ENCODE assay signal across 28 cellular contexts in the genomic region with DNA sequence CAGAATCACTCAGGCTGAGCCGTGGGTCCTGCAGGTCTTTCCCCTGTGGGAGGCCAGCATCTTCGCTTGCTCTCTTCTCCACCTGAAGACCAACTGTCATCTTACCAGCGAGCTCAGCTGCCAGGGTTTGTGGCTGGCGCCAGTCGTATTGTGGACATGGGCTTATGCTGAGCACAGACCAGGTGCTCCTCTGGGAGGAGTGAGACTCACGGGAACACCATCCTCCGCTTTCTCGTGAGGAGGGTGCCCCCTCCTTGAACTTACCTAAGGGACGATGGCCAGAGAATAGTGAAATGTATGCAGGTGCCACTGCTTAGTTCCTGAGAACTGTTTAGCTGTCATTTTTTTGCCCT.
"Had no signal": no experiment of that assay in that cellular context is flagged by ENCODE, and none has a peak within 500 bp of the region (broad histone marks: within the 10 kb centered on the region; RNA-seq: fewer than 3 reads in every experiment).

No MANE protein-coding gene starts in this region.

- H3K27ac ChIP-seq: epithelial cell of prostate, esophagus squamous epithelium, left ventricle myocardium inferior, neutrophil, thyroid gland, vagina had no signal

- H3K27me3 Mint-ChIP-seq: activated CD4-positive, alpha-beta memory T cell treated with anti-CD3 and anti-CD28 coated beads, Interleukin-2, amount 10 ng/mL, durations not matched to agents 7 days and 5 days; activated CD4-positive, alpha-beta T cell treated with anti-CD3 and anti-CD28 coated beads, Interleukin-2, amount 10 ng/mL, durations not matched to agents 24 days and 14 days; activated naive CD8-positive, alpha-beta T cell treated with anti-CD3 and anti-CD28 coated beads, Interleukin-2, amount 50 U/mL, for 24 hours; activated T-cell treated with anti-CD3 and anti-CD28 coated beads, Interleukin-2, amount 50 U/mL, for 24 hours; dendritic cell treated with granulocyte-macrophage colony-stimulating factor and Interleukin-4, amounts not matched to agents 40 ng/mL and 50 ng/mL, for 4 days; stimulated activated memory B cell treated with anti-CD40 and anti-IgM and Interleukin-4, amounts not matched to agents 10 μg/mL and 1 μg/mL and 100 μg/mL, for 72 hours; stimulated activated naive CD8-positive, alpha-beta T cell treated with anti-CD3 and anti-CD28 coated beads, Interleukin-15, amount 100 ng/mL, for 72 hours had no signal

- ATAC-seq: activated CD4-positive, CD25-positive, alpha-beta regulatory T cell treated with anti-CD3 and anti-CD28 coated beads, Interleukin-2, amount 50 U/mL, for 24 hours; activated naive CD8-positive, alpha-beta T cell treated with anti-CD3 and anti-CD28 coated beads, Interleukin-2, amount 50 U/mL, for 24 hours; stimulated activated memory B cell treated with anti-CD40 and anti-IgM and Interleukin-4, amounts not matched to agents 10 μg/mL and 1 μg/mL and 100 μg/mL, for 72 hours had no signal

- H3K27ac Mint-ChIP-seq: activated CD4-positive, alpha-beta memory T cell treated with anti-CD3 and anti-CD28 coated beads, Interleukin-2, amount 10 ng/mL, durations not matched to agents 7 days and 5 days; activated CD4-positive, alpha-beta T cell treated with anti-CD3 and anti-CD28 coated beads, Interleukin-2, amount 10 ng/mL, durations not matched to agents 24 days and 14 days; activated naive CD8-positive, alpha-beta T cell treated with anti-CD3 and anti-CD28 coated beads, Interleukin-2, amount 50 U/mL, for 24 hours; nephron progenitor cell; stimulated activated memory B cell treated with anti-CD40 and anti-IgM and Interleukin-4, amounts not matched to agents 10 μg/mL and 1 μg/mL and 100 μg/mL, for 72 hours; stimulated activated naive CD8-positive, alpha-beta T cell treated with anti-CD3 and anti-CD28 coated beads, Interleukin-15, amount 100 ng/mL, for 72 hours had no signal

- H3K4me3 ChIP-seq: esophagus squamous epithelium, left ventricle myocardium inferior, lung, thyroid gland, upper lobe of left lung, vagina had no signal

- DNase-seq: activated CD4-positive, alpha-beta memory T cell treated with anti-CD3 and anti-CD28 coated beads, Interleukin-2, amount 10 ng/mL, durations not matched to agents 7 days and 5 days; activated CD4-positive, alpha-beta T cell treated with anti-CD3 and anti-CD28 coated beads, Interleukin-2, amount 10 ng/mL, durations not matched to agents 24 days and 14 days; activated CD8-positive, alpha-beta memory T cell treated with anti-CD3 and anti-CD28 coated beads, Interleukin-2, amount 50 U/mL, for 48 hours; activated gamma-delta T cell; activated naive CD4-positive, alpha-beta T cell treated with anti-CD3 and anti-CD28 coated beads, Interleukin-2, amount 50 U/mL, for 16 hours; activated naive CD8-positive, alpha-beta T cell treated with anti-CD3 and anti-CD28 coated beads, Interleukin-2, amount 50 U/mL, for 24 hours; activated T-cell treated with anti-CD3 and anti-CD28 coated beads, Interleukin-2, amount 50 U/mL, for 24 hours; amygdala; caudate nucleus; esophagus squamous epithelium; foreskin melanocyte; left ventricle myocardium inferior; mesendoderm; nephron progenitor cell; small intestine; stimulated activated CD4-positive, alpha-beta T cell treated with anti-CD3 and anti-CD28 coated beads, Interleukin-4, amount 100 ng/mL, for 24 hours; stimulated activated naive CD8-positive, alpha-beta T cell treated with anti-CD3 and anti-CD28 coated beads, Interleukin-15, amount 100 ng/mL, for 72 hours; substantia nigra; T-helper 1 cell; thyroid gland; upper lobe of left lung had no signal

- H3K9me3 ChIP-seq: esophagus squamous epithelium, left ventricle myocardium inferior, neutrophil, thyroid gland, upper lobe of left lung, vagina had no signal

- H3K9me3 Mint-ChIP-seq: activated CD4-positive, alpha-beta memory T cell treated with anti-CD3 and anti-CD28 coated beads, Interleukin-2, amount 10 ng/mL, durations not matched to agents 7 days and 5 days; activated CD4-positive, alpha-beta T cell treated with anti-CD3 and anti-CD28 coated beads, Interleukin-2, amount 10 ng/mL, durations not matched to agents 24 days and 14 days; activated naive CD8-positive, alpha-beta T cell treated with anti-CD3 and anti-CD28 coated beads, Interleukin-2, amount 50 U/mL, for 24 hours; activated T-cell treated with anti-CD3 and anti-CD28 coated beads, Interleukin-2, amount 50 U/mL, for 24 hours; dendritic cell treated with granulocyte-macrophage colony-stimulating factor and Interleukin-4, amounts not matched to agents 40 ng/mL and 50 ng/mL, for 4 days; nephron progenitor cell; stimulated activated memory B cell treated with anti-CD40 and anti-IgM and Interleukin-4, amounts not matched to agents 10 μg/mL and 1 μg/mL and 100 μg/mL, for 72 hours; stimulated activated naive CD8-positive, alpha-beta T cell treated with anti-CD3 and anti-CD28 coated beads, Interleukin-15, amount 100 ng/mL, for 72 hours had no signal

- H3K4me3 Mint-ChIP-seq: activated CD4-positive, alpha-beta memory T cell treated with anti-CD3 and anti-CD28 coated beads, Interleukin-2, amount 10 ng/mL, durations not matched to agents 7 days and 5 days; activated CD4-positive, alpha-beta T cell treated with anti-CD3 and anti-CD28 coated beads, Interleukin-2, amount 10 ng/mL, durations not matched to agents 24 days and 14 days; activated naive CD8-positive, alpha-beta T cell treated with anti-CD3 and anti-CD28 coated beads, Interleukin-2, amount 50 U/mL, for 24 hours; activated T-cell treated with anti-CD3 and anti-CD28 coated beads, Interleukin-2, amount 50 U/mL, for 24 hours; dendritic cell treated with granulocyte-macrophage colony-stimulating factor and Interleukin-4, amounts not matched to agents 40 ng/mL and 50 ng/mL, for 4 days; nephron progenitor cell; stimulated activated memory B cell treated with anti-CD40 and anti-IgM and Interleukin-4, amounts not matched to agents 10 μg/mL and 1 μg/mL and 100 μg/mL, for 72 hours; stimulated activated naive CD8-positive, alpha-beta T cell treated with anti-CD3 and anti-CD28 coated beads, Interleukin-15, amount 100 ng/mL, for 72 hours had no signal

- H3K27me3 ChIP-seq: esophagus squamous epithelium, neutrophil, thyroid gland, upper lobe of left lung, vagina had no signal

- H3K4me1 ChIP-seq: vagina had no signal
